ENCODE assay signal across 8 cellular contexts in genomic region chr14:39265032-39265431, GRCh38. TPM values are rescaled to one million over a fixed set of nuclear protein-coding genes. Genes with fewer than 3 reads are reported as not detected.
DNase-seq lines count a peak whose midpoint lies in the region; ATAC-seq and TF ChIP-seq lines count a peak whose summit lies in the region.

No MANE protein-coding gene starts in this region.

- no peaks in the 10 kb centered on the region for H3K9me3 ChIP-seq in liver (ENCODE audit: control insufficient read depth in 4 of 4, low read length in 3 of 4)
- H3K9me3 ChIP-seq in effector memory CD4-positive, alpha-beta T cell (ENCODE audit: control insufficient read depth, low read length) = no peaks in the 10 kb centered on the region

- H3K27me3 ChIP-seq in ACC112 (ENCODE audit: insufficient read depth, low read length) (no peaks in the 10 kb centered on the region), liver (ENCODE audit: control insufficient read depth in 4 of 4, insufficient read depth in 4 of 4, low read length in 3 of 4) (no peaks in the 10 kb centered on the region)
- no peaks in the 10 kb centered on the region for H3K27me3 ChIP-seq in effector memory CD4-positive, alpha-beta T cell (replicated peaks; ENCODE audit: control insufficient read depth, insufficient read depth, low read length, poor library complexity, severe bottlenecking)

- H3K4me3 ChIP-seq in ACC112 (ENCODE audit: low read depth, low read length) = peak overlapping the region; percentile 97
- H3K4me3 ChIP-seq in liver (ENCODE audit: low read depth in 1 of 3, low read length in 3 of 3) = no peak overlapping the region
- H3K4me3 ChIP-seq in effector memory CD4-positive, alpha-beta T cell (ENCODE audit: insufficient read depth, low read depth, low read length, poor library complexity, severe bottlenecking) = no peak overlapping the region

- no peak overlapping the region for H2AFZ ChIP-seq in ACC112 (ENCODE audit: low read length, unreplicated experiment)

- no peaks in the 10 kb centered on the region for H3K36me3 ChIP-seq in ACC112 (ENCODE audit: insufficient read depth, low read length)
- H3K36me3 ChIP-seq in liver (ENCODE audit: control insufficient read depth in 4 of 4, insufficient read depth in 3 of 4, low read depth in 1 of 4, low read length in 3 of 4) = peaks cover 0 to 2% (median under 1%) of the 10 kb centered on the region in 4 donors
- no peaks in the 10 kb centered on the region for H3K36me3 ChIP-seq in effector memory CD4-positive, alpha-beta T cell (ENCODE audit: control insufficient read depth, insufficient read depth, low read length)

- peak overlapping the region; percentile 3 to 66 for H3K9ac ChIP-seq in liver (ENCODE audit: low read depth in 1 of 2, low read length in 2 of 2)

- H3K4me1 ChIP-seq in ACC112 (ENCODE audit: control insufficient read depth, insufficient read depth, low read length, unreplicated experiment) = peaks cover 20% of the 10 kb centered on the region
- peaks cover 4 to 30% (median 24%) of the 10 kb centered on the region in 4 donors for H3K4me1 ChIP-seq in liver (ENCODE audit: control insufficient read depth in 4 of 4, insufficient read depth in 4 of 4, low read length in 3 of 4)
- H3K4me1 ChIP-seq in effector memory CD4-positive, alpha-beta T cell (ENCODE audit: control insufficient read depth, insufficient read depth, low read length, poor library complexity, severe bottlenecking) = peaks cover 16% of the 10 kb centered on the region

- no peak for ATAC-seq in HG02885 (IDR thresholded peaks at IDR 0.05; ENCODE audit: poor library complexity, unreplicated experiment)
- ATAC-seq in HG02938 (IDR thresholded peaks at IDR 0.05; ENCODE audit: unreplicated experiment) = no peak

- DNase-seq in GM03348 (ENCODE audit: low spot score) = peak; percentile 31
- no peak for DNase-seq in effector memory CD4-positive, alpha-beta T cell
- no peak for DNase-seq in erythroblast (lab: John Stamatoyannopoulos, UW)

- 4% methylated on average over 2 of the region's 2 CpGs for WGBS in liver

- H3K79me2 ChIP-seq in ACC112 (ENCODE audit: control insufficient read depth, insufficient read depth, low read length, unreplicated experiment) = peaks cover 24% of the 10 kb centered on the region

- TF ChIP-seq RAD21 in liver (IDR thresholded peaks at IDR 0.05) = no peak

- no peak for TF ChIP-seq POLR2A in erythroblast (IDR thresholded peaks at IDR 0.05; ENCODE audit: low read length)

- no peak overlapping the region for H3K27ac ChIP-seq in ACC112 (ENCODE audit: low read depth, low read length)
- peak overlapping the region; percentile 98 for H3K27ac ChIP-seq in VCaP
- peak overlapping the region; percentile 57 to 96 for H3K27ac ChIP-seq in liver (ENCODE audit: low read depth in 1 of 2, low read length in 2 of 2)
- no peak overlapping the region for H3K27ac ChIP-seq in effector memory CD4-positive, alpha-beta T cell (ENCODE audit: insufficient read depth, low read length, poor library complexity, severe bottlenecking)

- TF ChIP-seq CTCF in VCaP (conservative IDR thresholded peaks at IDR 0.05) (no peak), liver (IDR thresholded peaks at IDR 0.05; ENCODE audit: low read depth, low read length, missing input control) (no peak)

TF ChIP-seq in liver, 16 proteins besides CTCF, POLR2A, EP300 and RAD21:
- TF ChIP-seq JUND (IDR thresholded peaks at IDR 0.05) (no peak), ATF3 (IDR thresholded peaks at IDR 0.05) (no peak), NR2F2 (IDR thresholded peaks at IDR 0.05) (no peak), SP1 (IDR thresholded peaks at IDR 0.05) (no peak), TAF1 (conservative IDR thresholded peaks at IDR 0.05) (no peak), GABPA (IDR thresholded peaks at IDR 0.05 in 1 of 2, conservative IDR thresholded peaks at IDR 0.05 in 1 of 2) (no peak), MAX (IDR thresholded peaks at IDR 0.05) (no peak), HNF4G (IDR thresholded peaks at IDR 0.05) (no peak), REST (IDR thresholded peaks at IDR 0.05) (no peak), EGR1 (IDR thresholded peaks at IDR 0.05; ENCODE audit: low read depth in 2 of 2) (no peak), FOXA1 (IDR thresholded peaks at IDR 0.05) (no peak), FOXA2 (IDR thresholded peaks at IDR 0.05) (no peak), HNF4A (conservative IDR thresholded peaks at IDR 0.05) (no peak), RXRA (IDR thresholded peaks at IDR 0.05) (no peak)

RNA-seq across cellular contexts. Expression of gene MIA2, which starts 31.3 kb away (rescaled TPM):
- 100 to 1,000 TPM in 1 of 2 donors, 10 to 100 TPM in 1; 57.5 to 106 TPM for total RNA-seq in liver
- 10 to 100 TPM; 39.2 to 55.3 TPM for polyA plus RNA-seq in liver

Comparison
In these comparisons a context has a peak if more than half of its experiments do, and no peak if none do; other contexts are left out.
1. H3K27ac ChIP-seq: peak in VCaP (single experiment) and liver (2 of 2); none in ACC112 (single experiment) and effector memory CD4-positive, alpha-beta T cell (single experiment).